19 cellular contexts compared by ENCODE assay signal in the genomic region with DNA sequence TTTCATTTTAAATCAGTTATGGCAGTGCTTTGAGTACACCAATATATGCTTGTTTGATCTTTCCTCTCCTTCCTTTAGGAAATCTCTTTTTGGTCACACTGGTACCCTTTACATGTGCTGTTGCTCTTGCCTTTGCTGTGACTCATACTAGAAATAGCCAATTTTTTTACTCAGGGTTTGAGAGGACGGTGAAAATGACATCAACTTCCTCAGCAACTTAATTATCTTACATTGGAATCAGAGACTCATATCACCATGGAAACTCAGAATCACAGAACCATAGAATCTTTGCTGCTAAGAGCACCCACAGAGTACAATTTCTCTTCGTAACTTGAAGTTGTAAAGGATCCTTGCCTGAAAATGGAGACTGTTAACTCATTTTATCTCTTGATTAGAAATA. TPM values are rescaled to one million over a fixed set of nuclear protein-coding genes. Genes with fewer than 3 reads are reported as not detected.
A peak's percentile ranks its signal among the peaks of the same experiment; 100 is the strongest.
DNase-seq lines count a peak whose midpoint lies in the region; ATAC-seq lines count a peak whose summit lies in the region.
"Had no signal": no experiment of that assay in that cellular context is flagged by ENCODE, and none has a peak within 500 bp of the region (broad histone marks: within the 10 kb centered on the region; RNA-seq: fewer than 3 reads in every experiment).

No MANE protein-coding gene starts in this region.

- H3K4me1 ChIP-seq in ACC112 (ENCODE audit: control insufficient read depth, insufficient read depth, low read length, unreplicated experiment) (peaks cover 4% of the 10 kb centered on the region), SJCRH30 (no peaks in the 10 kb centered on the region)
- H3K4me1 ChIP-seq: body of pancreas had no signal

- H3K9me3 ChIP-seq in SJCRH30 (replicated peaks) = peaks cover 4% of the 10 kb centered on the region; the same call in 1 of the 2 replicates

- H3K4me3 ChIP-seq in ACC112 (ENCODE audit: low read depth, low read length) (no peak overlapping the region), SJCRH30 (no peak overlapping the region)
- H3K4me3 ChIP-seq: body of pancreas, coronary artery had no signal

- DNase-seq in HCEC 1CT = peak; percentile 34
- DNase-seq in SW 1271 (lab: John Stamatoyannopoulos, UW) = peak; percentile 14 to 55
- peak; percentile 22 for DNase-seq in iris pigment epithelial cell (ENCODE audit: low read depth)
- no peak for DNase-seq in DMS114 treated with DMSO at 0.1 percent for 48 hours (lab: John Stamatoyannopoulos, UW; ENCODE audit: unreplicated experiment)
- DNase-seq in SJCRH30 = no peak
- DNase-seq in HuH-7.5 (ENCODE audit: low spot score) = no peak
- DNase-seq: activated CD4-positive, alpha-beta T cell treated with anti-CD3 and anti-CD28 coated beads, Interleukin-2, amount 50 U/mL, for 4 hours; activated naive CD4-positive, alpha-beta T cell treated with anti-CD3 and anti-CD28 coated beads, Interleukin-2, amount 50 U/mL, for 16 hours; activated T-cell treated with anti-CD3 and anti-CD28 coated beads for 4 hours; body of pancreas; GF-D8; head of caudate nucleus; NCI-H1092 treated with DMSO at 0.1 percent for 48 hours; NCI-H2107; NCI-H69; stimulated activated naive CD4-positive, alpha-beta T cell had no signal

- H2AFZ ChIP-seq in ACC112 (ENCODE audit: low read length, unreplicated experiment) = no peak overlapping the region

- H3K27me3 ChIP-seq in ACC112 (ENCODE audit: insufficient read depth, low read length) (peaks cover 3% of the 10 kb centered on the region; the same call in 1 of the 2 replicates), SJCRH30 (no peaks in the 10 kb centered on the region)
- H3K27me3 ChIP-seq: body of pancreas had no signal

- no peak for ATAC-seq in GM21576 (IDR thresholded peaks at IDR 0.05; ENCODE audit: unreplicated experiment)
- ATAC-seq: body of pancreas had no signal

- H3K27ac ChIP-seq in ACC112 (ENCODE audit: low read depth, low read length) = peak overlapping the region; percentile 28; the same call in 1 of the 2 replicates
- no peak overlapping the region for H3K27ac ChIP-seq in SJCRH30
- H3K27ac ChIP-seq: body of pancreas, coronary artery had no signal

- H3K36me3 ChIP-seq in ACC112 (ENCODE audit: insufficient read depth, low read length) (no peaks in the 10 kb centered on the region), SJCRH30 (no peaks in the 10 kb centered on the region)

- no peaks in the 10 kb centered on the region for H3K79me2 ChIP-seq in ACC112 (ENCODE audit: control insufficient read depth, insufficient read depth, low read length, unreplicated experiment)

RNA-seq across cellular contexts. Expression of gene ZNF300, which starts 13.8 kb away (rescaled TPM):
- 9.9 and 12.3 TPM in 2 replicates for total RNA-seq in SJCRH30 (2014; rRNA removed; shearing (Covaris generic))

Comparison
In these comparisons a context has a peak if more than half of its experiments do, and no peak if none do; other contexts are left out.
1. DNase-seq: peak in HCEC 1CT (single experiment), SW 1271 (2 of 2) and iris pigment epithelial cell (single experiment); none in DMS114 treated with DMSO at 0.1 percent for 48 hours (single experiment), SJCRH30 (0 of 2) and HuH-7.5 (single experiment).